In genomic region chr18:8959551-8960135, GRCh38 we compare ENCODE assay signal across 20 cellular contexts.
DNase-seq lines count a peak whose midpoint lies in the region; ATAC-seq and TF ChIP-seq lines count a peak whose summit lies in the region.
"Had no signal": no experiment of that assay in that cellular context is flagged by ENCODE, and none has a peak within 500 bp of the region (broad histone marks: within the 10 kb centered on the region; RNA-seq: fewer than 3 reads in every experiment).

No MANE protein-coding gene starts in this region.

- intact Hi-C loops in lower leg skin (cut with DNase I; ENCODE audit: low total_unique reads): no loop called here

- in situ Hi-C loops in Caki2 (cut with HindIII; ENCODE audit: low pct_unique_long_range_greater_than_20kb, low sequenced_read_pairs): no loop called here

- no peak for ATAC-seq in HG03097 (IDR thresholded peaks at IDR 0.05; ENCODE audit: low FRiP score, unreplicated experiment)
- ATAC-seq: activated T-cell treated with anti-CD3 and anti-CD28 coated beads, Interleukin-2, amount 50 U/mL, for 4 hours; left colon had no signal

- H3K4me3 ChIP-seq in lower leg skin (ENCODE audit: low read depth, poor library complexity, severe bottlenecking): no peak overlapping the region

- peak overlapping the region; percentile 81 for H3K27ac ChIP-seq in epithelial cell of prostate

- DNase-seq in Caki2 (ENCODE audit: low read depth) (peak; percentile 30), NCI-H146 treated with DMSO at 0.1 percent for 48 hours (lab: John Stamatoyannopoulos, UW; ENCODE audit: unreplicated experiment) (peak; percentile 69), epithelial cell of prostate (ENCODE audit: low read depth, low spot score) (no peak), mucosa of gallbladder (ENCODE audit: low spot score) (peak; percentile 50), lower leg skin (ENCODE audit: low spot score in 2 of 2) (no peak), foreskin melanocyte (no peak)
- DNase-seq in central memory CD4-positive, alpha-beta T cell: no peak
- DNase-seq: activated CD4-positive, alpha-beta T cell treated with anti-CD3 and anti-CD28 coated beads for 4 hours; activated naive CD4-positive, alpha-beta T cell treated with anti-CD3 and anti-CD28 coated beads for 36 hours; activated T-cell treated with anti-CD3 and anti-CD28 coated beads, Interleukin-2, amount 50 U/mL, for 4 hours; amniotic stem cell; C1 segment of cervical spinal cord; cortex of kidney; HFFc6; left colon; NCI-H524; nephron progenitor cell; posterior cingulate gyrus; SHP77 had no signal

- 82% methylated on average over 8 of the region's 8 CpGs for WGBS in lower leg skin, 2 donors

- no peak for TF ChIP-seq CTCF in lower leg skin (IDR thresholded peaks at IDR 0.05)

- TF ChIP-seq POLR2A in lower leg skin (IDR thresholded peaks at IDR 0.05): no peak

Comparison
In these comparisons a context has a peak if more than half of its experiments do, and no peak if none do; other contexts are left out.
1. DNase-seq: peak in Caki2 (single experiment), NCI-H146 treated with DMSO at 0.1 percent for 48 hours (single experiment) and mucosa of gallbladder (single experiment); none in epithelial cell of prostate (single experiment), central memory CD4-positive, alpha-beta T cell (single experiment), lower leg skin (0 of 2) and foreskin melanocyte (single experiment).